23 cellular contexts compared by ENCODE assay signal in the genomic region with DNA sequence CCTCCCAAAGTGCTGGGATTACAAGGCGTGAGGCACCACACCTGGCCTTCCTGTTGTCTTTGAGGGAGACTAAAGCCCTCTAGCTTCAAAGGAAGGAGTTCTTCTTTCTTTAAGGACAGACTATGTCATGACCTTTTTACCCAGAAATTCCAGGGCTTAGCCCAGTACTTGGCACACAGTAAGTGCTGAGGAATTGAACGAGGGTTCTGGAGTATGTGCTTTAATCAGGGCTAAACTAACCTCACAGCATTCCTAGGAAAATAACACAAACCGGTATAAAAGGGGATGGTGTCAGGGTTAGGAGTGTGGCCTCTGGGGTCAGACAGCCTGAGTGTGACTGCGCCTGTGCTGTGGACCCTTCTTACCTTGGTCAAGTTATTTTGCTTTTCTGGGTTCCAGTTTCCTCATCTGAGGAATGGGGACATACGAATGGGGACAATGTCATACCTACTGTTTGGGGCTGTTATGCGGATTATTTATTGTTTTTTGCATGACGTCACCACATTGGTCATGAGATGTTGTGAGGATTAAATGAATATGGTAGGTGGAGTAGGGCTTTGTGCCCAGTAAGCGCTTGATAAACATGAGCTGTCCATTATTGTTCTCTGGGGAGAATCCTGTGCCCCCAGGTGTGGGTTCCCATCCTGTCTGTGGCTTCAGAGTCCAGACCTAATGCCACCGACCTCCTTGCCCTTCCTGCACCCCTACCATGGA.
"Had no signal": no experiment of that assay in that cellular context is flagged by ENCODE, and none has a peak within 500 bp of the region (broad histone marks: within the 10 kb centered on the region; RNA-seq: fewer than 3 reads in every experiment).

No MANE protein-coding gene starts in this region.

- H3K36me3 ChIP-seq: esophagus squamous epithelium, pancreas, thoracic aorta, upper lobe of right lung had no signal

- H3K9me3 ChIP-seq: esophagus squamous epithelium, pancreas, thoracic aorta, upper lobe of right lung had no signal

- H3K27me3 Mint-ChIP-seq: activated CD8-positive, alpha-beta memory T cell treated with anti-CD3 and anti-CD28 coated beads, Interleukin-2, amount 10 ng/mL, durations not matched to agents 7 days and 5 days; naive thymus-derived CD4-positive, alpha-beta T cell; stimulated activated naive B cell treated with anti-CD40 and anti-IgM and Interleukin-4, amounts not matched to agents 10 μg/mL and 1 μg/mL and 100 μg/mL, for 72 hours had no signal

- H3K4me3 ChIP-seq: esophagus squamous epithelium, pancreas, thoracic aorta, upper lobe of right lung had no signal

- H3K9me3 Mint-ChIP-seq: immature natural killer cell; stimulated activated naive B cell treated with anti-CD40 and anti-IgM and Interleukin-4, amounts not matched to agents 10 μg/mL and 1 μg/mL and 100 μg/mL, for 72 hours had no signal

- ATAC-seq: activated CD8-positive, alpha-beta memory T cell treated with anti-CD3 and anti-CD28 coated beads, Interleukin-2, amount 10 ng/mL, durations not matched to agents 7 days and 5 days; naive thymus-derived CD4-positive, alpha-beta T cell; pancreas; sciatic nerve; upper lobe of right lung had no signal

- H3K27ac ChIP-seq: esophagus squamous epithelium, pancreas, thoracic aorta, upper lobe of right lung, VCaP had no signal

- H3K27me3 ChIP-seq: esophagus squamous epithelium, pancreas, upper lobe of right lung had no signal

- H3K36me3 Mint-ChIP-seq: immature natural killer cell had no signal

- H3K4me3 Mint-ChIP-seq: activated CD8-positive, alpha-beta memory T cell treated with anti-CD3 and anti-CD28 coated beads, Interleukin-2, amount 10 ng/mL, durations not matched to agents 7 days and 5 days; stimulated activated naive B cell treated with anti-CD40 and anti-IgM and Interleukin-4, amounts not matched to agents 10 μg/mL and 1 μg/mL and 100 μg/mL, for 72 hours had no signal

- FAIRE-seq: endothelial cell of umbilical vein, pancreas had no signal

- DNase-seq: activated CD4-positive, alpha-beta T cell treated with anti-CD3 and anti-CD28 coated beads for 1 hour; activated CD4-positive, alpha-beta T cell treated with anti-CD3 and anti-CD28 coated beads, Interleukin-2, amount 50 U/mL, for 48 hours; activated CD8-positive, alpha-beta memory T cell treated with anti-CD3 and anti-CD28 coated beads, Interleukin-2, amount 10 ng/mL, durations not matched to agents 7 days and 5 days; activated effector memory CD4-positive, alpha-beta T cell treated with anti-CD3 and anti-CD28 coated beads, Interleukin-2, amount 50 U/mL, for 16 hours; activated naive CD4-positive, alpha-beta T cell treated with anti-CD3 and anti-CD28 coated beads, Interleukin-2, amount 50 U/mL, for 16 hours; activated T-cell treated with anti-CD3 and anti-CD28 coated beads, Interleukin-2, amount 50 U/mL, for 1 hour; aorta; cerebellar nuclear complex; cortex of kidney; effector CD8-positive, alpha-beta T cell; esophagus squamous epithelium; immature natural killer cell; mesenchymal stem cell; naive thymus-derived CD4-positive, alpha-beta T cell; pancreas; stimulated activated CD4-positive, alpha-beta T cell treated with anti-CD3 and anti-CD28 coated beads, Interleukin-4, amount 100 ng/mL, for 24 hours; stimulated activated naive B cell treated with anti-CD40 and anti-IgM and Interleukin-4, amounts not matched to agents 10 μg/mL and 1 μg/mL and 100 μg/mL, for 72 hours; T-helper 2 cell had no signal
